Comparison of ENCODE assay signal across 16 cellular contexts in the genomic region with DNA sequence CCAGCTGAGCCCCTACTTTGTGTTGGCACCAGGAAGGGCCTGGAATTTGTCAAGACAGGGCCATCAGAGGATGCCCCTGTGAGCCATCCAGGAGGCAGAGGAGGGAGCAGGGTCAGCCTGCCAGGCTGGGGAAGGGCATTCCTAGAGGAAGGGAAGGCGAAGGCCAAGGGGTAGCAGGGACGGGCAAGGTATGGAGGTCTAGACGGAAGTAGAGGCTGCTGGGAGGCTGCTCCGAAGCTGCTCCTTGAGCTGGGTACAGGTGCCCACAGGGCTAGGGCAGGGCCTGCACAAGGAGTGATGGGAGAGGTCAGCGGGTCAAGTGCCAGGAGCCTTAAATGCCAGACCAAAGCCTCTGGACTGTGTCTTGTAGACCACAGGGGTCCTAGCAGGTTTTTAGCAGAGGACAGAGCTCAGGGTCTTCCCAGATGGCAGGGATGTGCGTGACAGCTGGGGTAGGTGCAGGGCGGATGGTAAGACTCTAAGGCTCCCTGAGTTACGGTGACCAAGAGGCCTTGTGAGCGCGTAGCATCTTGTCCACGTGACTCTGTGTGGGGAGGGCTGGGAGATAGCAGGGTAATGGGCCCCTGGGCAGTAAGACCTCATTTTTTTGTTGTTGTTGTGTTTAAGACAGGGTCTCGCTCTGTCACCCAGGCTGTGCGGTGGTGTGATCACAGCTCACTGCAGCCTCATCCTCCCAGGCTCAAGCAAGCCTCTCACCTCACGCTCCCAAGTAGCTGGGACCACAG. TPM values are rescaled to one million over a fixed set of nuclear protein-coding genes. Genes with fewer than 3 reads are reported as not detected.
DNase-seq lines count a peak whose midpoint lies in the region; ATAC-seq and TF ChIP-seq lines count a peak whose summit lies in the region.
"Had no signal": no experiment of that assay in that cellular context is flagged by ENCODE, and none has a peak within 500 bp of the region (broad histone marks: within the 10 kb centered on the region; RNA-seq: fewer than 3 reads in every experiment).

No MANE protein-coding gene starts in this region.

- no peak for TF ChIP-seq CTCF in esophagus muscularis mucosa (IDR thresholded peaks at IDR 0.05)

- peaks cover 5 to 12% (median 8%) of the 10 kb centered on the region in 4 donors for H3K4me1 ChIP-seq in esophagus muscularis mucosa

- no peak for TF ChIP-seq EP300 in esophagus muscularis mucosa (IDR thresholded peaks at IDR 0.05)

- H3K27me3 ChIP-seq in esophagus muscularis mucosa, result peaks cover 0 to 14% (median 0%) of the 10 kb centered on the region in 4 donors
- H3K27me3 ChIP-seq: ovary had no signal

- ATAC-seq in sciatic nerve, result no peak
- ATAC-seq: HCT116 had no signal

- H3K4me3 ChIP-seq in esophagus muscularis mucosa, result no peak overlapping the region
- H3K4me3 ChIP-seq: ovary had no signal

- H3K36me3 ChIP-seq in esophagus muscularis mucosa, result peaks cover 0 to 3% (median 0%) of the 10 kb centered on the region in 4 donors
- H3K36me3 ChIP-seq: ovary had no signal

- intact Hi-C loops in esophagus muscularis mucosa (cut with DNase I), result no loop called here
- intact Hi-C loops in sciatic nerve (cut with DNase I), result no loop called here

- 80% methylated on average over 14 of the region's 14 CpGs for WGBS in esophagus muscularis mucosa

- H3K9me3 ChIP-seq in esophagus muscularis mucosa, result no peaks in the 10 kb centered on the region
- H3K9me3 ChIP-seq: ovary had no signal

- H3K27ac ChIP-seq in esophagus muscularis mucosa (replicated peaks in 1 of 4), result no peak overlapping the region
- H3K27ac ChIP-seq: 22Rv1, ovary had no signal

- TF ChIP-seq POLR2A in esophagus muscularis mucosa (IDR thresholded peaks at IDR 0.05; ENCODE audit: low read depth), result no peak

- DNase-seq in NCI-H82 (lab: John Stamatoyannopoulos, UW) (peak; percentile 50), NCI-H82 treated with DMSO at 0.1 percent for 48 hours (lab: John Stamatoyannopoulos, UW; ENCODE audit: unreplicated experiment) (no peak), NCI-H69 (lab: John Stamatoyannopoulos, UW) (peak; percentile 21), esophagus muscularis mucosa (ENCODE audit: extremely low spot score) (peak; percentile 87), sciatic nerve (ENCODE audit: low spot score) (peak; percentile 48), NCI-H146 (lab: John Stamatoyannopoulos, UW) (no peak), NCI-H345 (lab: John Stamatoyannopoulos, UW) (no peak), NCI-H2081 (lab: John Stamatoyannopoulos, UW) (no peak)
- DNase-seq: CD4-positive, CD25-positive, alpha-beta regulatory T cell; cerebellar nuclear complex; DND-41; NCI-H446; stimulated activated CD4-positive, alpha-beta T cell treated with anti-CD3 and anti-CD28 coated beads, Interleukin-12 subunit alpha, Interleukin-12 subunit beta, amount 100 ng/mL, for 4 hours had no signal

RNA-seq across cellular contexts. Expression of gene CSNK1E, which starts 31.7 kb away (rescaled TPM):
- 100 to 1,000 TPM in 1 of 4 donors, 10 to 100 TPM in 3; 67.9 to 102 (median 91.7) TPM for total RNA-seq in esophagus muscularis mucosa
- 184 TPM for total RNA-seq in sciatic nerve

Comparison
In these comparisons a context has a peak if more than half of its experiments do, and no peak if none do; other contexts are left out.
1. DNase-seq: peak in NCI-H82 (single experiment), NCI-H69 (single experiment), esophagus muscularis mucosa (single experiment) and sciatic nerve (single experiment); none in NCI-H82 treated with DMSO at 0.1 percent for 48 hours (single experiment), NCI-H146 (single experiment), NCI-H345 (single experiment) and NCI-H2081 (0 of 2).